ENCODE assay signal across 9 cellular contexts in genomic region chr6:41732149-41732548, GRCh38.
DNase-seq lines count a peak whose midpoint lies in the region; ATAC-seq and TF ChIP-seq lines count a peak whose summit lies in the region.
"Had no signal": no experiment of that assay in that cellular context is flagged by ENCODE, and none has a peak within 500 bp of the region (broad histone marks: within the 10 kb centered on the region; RNA-seq: fewer than 3 reads in every experiment).

No MANE protein-coding gene starts in this region.

- H3F3A ChIP-seq in OCI-LY1 (ENCODE audit: insufficient read depth, low read length), result no peaks in the 10 kb centered on the region

- TF ChIP-seq CTCF in OCI-LY1 (IDR thresholded peaks at IDR 0.05; ENCODE audit: low read length), result no peak
- TF ChIP-seq CTCF in parathyroid adenoma (IDR thresholded peaks at IDR 0.05), result no peak

- peak overlapping the region; percentile 69 for H3K4me3 ChIP-seq in GM08714 (ENCODE audit: low read length)
- peak overlapping the region; percentile 79 for H3K4me3 ChIP-seq in OCI-LY1 (ENCODE audit: low read depth, low read length, poor library complexity, severe bottlenecking)
- H3K4me3 ChIP-seq in parathyroid adenoma (ENCODE audit: low read depth, low read length), result peak overlapping the region; percentile 71
- H3K4me3 ChIP-seq: SJSA1 had no signal

- no peaks in the 10 kb centered on the region for H3K36me3 ChIP-seq in OCI-LY1 (ENCODE audit: insufficient read depth, low read length)
- H3K36me3 ChIP-seq in parathyroid adenoma (ENCODE audit: control insufficient read depth, insufficient read depth, low read length), result no peaks in the 10 kb centered on the region
- H3K36me3 ChIP-seq: SJSA1 had no signal

- H3K79me2 ChIP-seq in OCI-LY1 (ENCODE audit: insufficient read depth, low read length) (no peaks in the 10 kb centered on the region), parathyroid adenoma (peaks cover 50% of the 10 kb centered on the region)

- no peak for ATAC-seq in GM21526 (IDR thresholded peaks at IDR 0.05; ENCODE audit: low FRiP score, unreplicated experiment)
- ATAC-seq in HG03139 (IDR thresholded peaks at IDR 0.05; ENCODE audit: unreplicated experiment), result no peak

- no peak for DNase-seq in HuH-7 (ENCODE audit: low spot score)
- DNase-seq: endodermal cell had no signal

- no peaks in the 10 kb centered on the region for H4K20me1 ChIP-seq in OCI-LY1 (ENCODE audit: insufficient read depth, low read length)

- H3K4me1 ChIP-seq in OCI-LY1 (ENCODE audit: insufficient read depth, low read length, severe bottlenecking) (peaks cover 66% of the 10 kb centered on the region), parathyroid adenoma (peaks cover 24% of the 10 kb centered on the region)

- H3K4me2 ChIP-seq in OCI-LY1 (ENCODE audit: low read length), result peak overlapping the region; percentile 78
- H3K4me2 ChIP-seq in parathyroid adenoma (ENCODE audit: low read length), result no peak overlapping the region

- H3K9me2 ChIP-seq in OCI-LY1 (ENCODE audit: low read depth, low read length), result no peaks in the 10 kb centered on the region

- peak overlapping the region; percentile 93 for H3K27ac ChIP-seq in OCI-LY1 (ENCODE audit: low read depth, low read length, poor library complexity, severe bottlenecking)
- H3K27ac ChIP-seq in cingulate gyrus (ENCODE audit: low read depth, low read length), result peak overlapping the region; percentile 97
- no peak overlapping the region for H3K27ac ChIP-seq in parathyroid adenoma
- H3K27ac ChIP-seq: SJSA1 had no signal

- H3K27me3 ChIP-seq in OCI-LY1 (ENCODE audit: insufficient read depth, low read length), result no peaks in the 10 kb centered on the region
- no peaks in the 10 kb centered on the region for H3K27me3 ChIP-seq in parathyroid adenoma (ENCODE audit: control insufficient read depth, insufficient read depth, low read length)
- H3K27me3 ChIP-seq: SJSA1 had no signal

- no peak overlapping the region for H2AFZ ChIP-seq in OCI-LY1 (ENCODE audit: low read length)
- no peak overlapping the region for H2AFZ ChIP-seq in parathyroid adenoma

- H3K9me3 ChIP-seq in OCI-LY1 (ENCODE audit: low read length), result no peaks in the 10 kb centered on the region
- H3K9me3 ChIP-seq in parathyroid adenoma (ENCODE audit: control insufficient read depth, low read length), result no peaks in the 10 kb centered on the region
- H3K9me3 ChIP-seq: SJSA1 had no signal

- H3K9ac ChIP-seq in OCI-LY1 (ENCODE audit: low read length), result no peak overlapping the region; the same call in 1 of the 2 replicates
- no peak overlapping the region for H3K9ac ChIP-seq in parathyroid adenoma
